Comparison of ENCODE assay signal across 24 cellular contexts in the genomic region with DNA sequence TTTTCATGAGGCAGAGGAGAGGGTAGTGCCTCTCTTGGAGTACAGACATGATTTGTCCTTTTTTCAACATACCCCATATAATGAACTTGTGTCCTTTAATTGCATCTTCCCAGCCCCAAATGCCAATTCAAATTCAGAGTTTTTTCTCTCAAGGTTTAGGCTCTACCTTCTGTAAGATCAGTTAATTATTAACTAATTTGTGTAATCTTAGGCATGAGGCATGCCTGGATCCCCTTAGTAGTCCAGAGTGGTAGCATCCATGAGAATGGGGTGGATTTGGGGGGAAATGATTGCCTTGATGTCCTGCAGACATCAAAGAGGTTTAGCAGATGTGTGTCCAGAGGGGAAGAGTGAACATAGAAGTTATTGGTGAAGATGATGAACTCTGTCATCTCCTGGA.
"Had no signal": no experiment of that assay in that cellular context is flagged by ENCODE, and none has a peak within 500 bp of the region (broad histone marks: within the 10 kb centered on the region; RNA-seq: fewer than 3 reads in every experiment).

No MANE protein-coding gene starts in this region.

- H3K4me3 ChIP-seq: left ventricle myocardium inferior, lung, mucosa of descending colon, ovary, sigmoid colon, spleen, suprapubic skin, thoracic aorta, tibial artery, uterus had no signal

- ATAC-seq: left colon; mucosa of descending colon; naive thymus-derived CD4-positive, alpha-beta T cell; natural killer cell treated with Interleukin-12 subunit alpha and Interleukin-12 subunit beta and Interleukin-15 and Interleukin-18, amount 100 ng/mL, for 72 hours; right cardiac atrium; stimulated activated effector memory CD8-positive, alpha-beta T cell treated with anti-CD3 and anti-CD28 coated beads, Interleukin-12 subunit alpha, Interleukin-12 subunit beta, amount 100 ng/mL, for 72 hours had no signal

- FAIRE-seq: keratinocyte, small intestine had no signal

- DNase-seq: hippocampal formation; kidney glomerular epithelial cell; left colon; left ventricle myocardium inferior; midbrain; mucosa of descending colon; naive thymus-derived CD4-positive, alpha-beta T cell; ovary; retina; right cardiac atrium; sigmoid colon; small intestine; spleen; stimulated activated CD4-positive, alpha-beta T cell treated with anti-CD3 and anti-CD28 coated beads, Interleukin-4, amount 100 ng/mL, for 24 hours; stimulated activated naive CD4-positive, alpha-beta T cell; tibial artery; trophoblast cell; uterus had no signal

- H3K27ac ChIP-seq: left ventricle myocardium inferior, ovary, sigmoid colon, spleen, suprapubic skin, thoracic aorta, tibial artery, uterus had no signal

- H3K36me3 ChIP-seq: left ventricle myocardium inferior, ovary, sigmoid colon, spleen, suprapubic skin, thoracic aorta, tibial artery, uterus had no signal

- H3K9me3 ChIP-seq: left ventricle myocardium inferior, ovary, sigmoid colon, spleen, suprapubic skin, thoracic aorta, tibial artery, uterus had no signal

- H3K27me3 ChIP-seq: ovary, sigmoid colon, spleen, suprapubic skin, tibial artery, uterus had no signal

- H3K4me1 ChIP-seq: left ventricle myocardium inferior, sigmoid colon, spleen, suprapubic skin, tibial artery, uterus had no signal
